ENCODE assay signal across 14 cellular contexts in the genomic region with DNA sequence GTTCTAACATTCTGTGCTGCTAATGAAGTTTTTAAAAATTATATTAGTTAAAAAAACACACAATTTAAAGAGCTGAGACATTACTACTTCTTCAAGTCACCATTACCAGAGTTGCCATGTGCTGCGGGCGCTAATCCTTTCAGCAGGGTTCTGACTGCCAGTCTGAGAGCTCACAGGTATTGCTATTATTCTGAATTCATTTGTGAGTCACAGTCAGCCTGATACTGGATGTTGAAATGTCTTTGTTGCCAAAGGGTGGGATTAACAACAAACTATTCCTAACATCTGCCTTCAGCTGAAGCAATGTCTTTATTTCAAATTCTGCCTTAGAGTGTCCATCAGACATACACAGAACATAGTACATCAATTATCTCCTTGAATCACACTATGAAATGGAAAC.
DNase-seq lines count a peak whose midpoint lies in the region; ATAC-seq and TF ChIP-seq lines count a peak whose summit lies in the region.
"Had no signal": no experiment of that assay in that cellular context is flagged by ENCODE, and none has a peak within 500 bp of the region (broad histone marks: within the 10 kb centered on the region; RNA-seq: fewer than 3 reads in every experiment).

No MANE protein-coding gene starts in this region.

- in situ Hi-C loops in GM23248 (cut with MboI) (no loop called here), mammary epithelial cell (cut with MboI; ENCODE audit: low sequenced_read_pairs in 2 of 2) (no loop called here)

- no peak overlapping the region for H2AFZ ChIP-seq in GM23248
- no peak overlapping the region for H2AFZ ChIP-seq in mammary epithelial cell (ENCODE audit: low read depth, low read length)
- H2AFZ ChIP-seq: GM23338 had no signal

- H3K79me2 ChIP-seq in GM23248 (ENCODE audit: insufficient read depth) (no peaks in the 10 kb centered on the region), mammary epithelial cell (ENCODE audit: insufficient read depth, low read length) (no peaks in the 10 kb centered on the region)

- H3K9me3 ChIP-seq in GM23248 (ENCODE audit: low read depth) (no peaks in the 10 kb centered on the region), mammary epithelial cell (replicated peaks; ENCODE audit: insufficient read depth, low read length) (no peaks in the 10 kb centered on the region)

- no peaks in the 10 kb centered on the region for H3K36me3 ChIP-seq in GM23248 (ENCODE audit: low read depth)
- no peaks in the 10 kb centered on the region for H3K36me3 ChIP-seq in mammary epithelial cell (ENCODE audit: insufficient read depth, low read length)

- H4K20me1 ChIP-seq in GM23248 (ENCODE audit: insufficient read depth) (no peaks in the 10 kb centered on the region), mammary epithelial cell (ENCODE audit: insufficient read depth, low read length) (no peaks in the 10 kb centered on the region)

- dilution Hi-C loops in mammary epithelial cell (cut with HindIII; ENCODE audit: low sequenced_read_pairs): no loop called here

- H3K4me1 ChIP-seq in GM23248 (ENCODE audit: insufficient read depth) (no peaks in the 10 kb centered on the region), mammary epithelial cell (ENCODE audit: insufficient read depth, low read length) (no peaks in the 10 kb centered on the region)

- H3K27ac ChIP-seq in GM23248: no peak overlapping the region
- no peak overlapping the region for H3K27ac ChIP-seq in mammary epithelial cell (ENCODE audit: insufficient read depth, low read depth, low read length)
- no peak overlapping the region for H3K27ac ChIP-seq in caudate nucleus (ENCODE audit: low read depth, low read length)

- no peaks in the 10 kb centered on the region for H3F3A ChIP-seq in GM23248 (ENCODE audit: insufficient read depth)

- H3K27me3 ChIP-seq in GM23248 (replicated peaks; ENCODE audit: insufficient read depth) (no peaks in the 10 kb centered on the region), mammary epithelial cell (ENCODE audit: insufficient read depth, low read length) (no peaks in the 10 kb centered on the region)

- no peak for ATAC-seq in HG02884 (IDR thresholded peaks at IDR 0.05; ENCODE audit: unreplicated experiment)
- ATAC-seq: CD8-positive, alpha-beta T cell; GM23338; HepG2 had no signal

- no peak overlapping the region for H3K4me3 ChIP-seq in GM23248
- no peak overlapping the region for H3K4me3 ChIP-seq in mammary epithelial cell (replicated peaks in 1 of 3; ENCODE audit: insufficient read depth in 1 of 3, low read depth in 2 of 3, low read length in 3 of 3)
- H3K4me3 ChIP-seq: GM23338 had no signal

- no peak overlapping the region for H3K4me2 ChIP-seq in GM23248 (ENCODE audit: unreplicated experiment)
- H3K4me2 ChIP-seq in mammary epithelial cell (ENCODE audit: insufficient read depth, low read depth, low read length): no peak overlapping the region
- H3K4me2 ChIP-seq: GM23338 had no signal

- H3K9ac ChIP-seq in GM23248: no peak overlapping the region
- H3K9ac ChIP-seq in mammary epithelial cell (ENCODE audit: insufficient read depth, low read length): no peak overlapping the region

- BruUV-seq in mammary epithelial cell (replicated peaks; lab: Mats Ljungman, UMichigan): no TSS peak

- no peak for TF ChIP-seq CTCF in mammary epithelial cell (conservative IDR thresholded peaks at IDR 0.05 in 1 of 2, IDR thresholded peaks at IDR 0.05 in 1 of 2; ENCODE audit: extremely low read depth in 1 of 2, insufficient read depth in 1 of 2, low read depth in 1 of 2, low read length in 2 of 2)

- intact Hi-C loops in mammary epithelial cell (cut with micrococcal nuclease): no loop called here

- CTCF ChIA-PET in mammary epithelial cell (lab: Charles Lee; ENCODE audit: low non-redundant PET): no interaction called here

- DNase-seq in GM23248: peak; percentile 20
- peak; percentile 21 for DNase-seq in mammary epithelial cell
- DNase-seq in fibroblast of gingiva (ENCODE audit: low read depth): peak; percentile 7
- peak; percentile 55 for DNase-seq in renal cortical epithelial cell (ENCODE audit: low read depth)
- no peak for DNase-seq in stimulated activated CD8-positive, alpha-beta memory T cell treated with anti-CD3 and anti-CD28 coated beads, Interleukin-4, amount 100 ng/mL, for 48 hours
- DNase-seq in caudate nucleus (lab: John Stamatoyannopoulos, UW): no peak
- DNase-seq: CD8-positive, alpha-beta T cell; COR-L47; DND-41; GDM1; H7 had no signal

- no peaks in the 10 kb centered on the region for H3K9me2 ChIP-seq in GM23248 (ENCODE audit: insufficient read depth)

- 88 to 92% methylated on average over 2 of the region's 2 CpGs for WGBS in GM23248 (ENCODE audit: low coverage in 1 of 2, low lambda C conversion rate in 2 of 2, missing lambda C conversion rate in 2 of 2), 2 experiments
- WGBS in mammary epithelial cell (ENCODE audit: low coverage, missing lambda C conversion rate): 83% methylated on average over 2 of the region's 2 CpGs

Comparison
In these comparisons a context has a peak if more than half of its experiments do, and no peak if none do; other contexts are left out.
1. DNase-seq: peak in GM23248 (single experiment), mammary epithelial cell (single experiment), fibroblast of gingiva (single experiment) and renal cortical epithelial cell (single experiment); none in stimulated activated CD8-positive, alpha-beta memory T cell treated with anti-CD3 and anti-CD28 coated beads, Interleukin-4, amount 100 ng/mL, for 48 hours (single experiment) and caudate nucleus (0 of 61).